In genomic region chr11:17267576-17267975, GRCh38 we compare ENCODE assay signal across 1 cellular context.
TF ChIP-seq lines count a peak whose summit lies in the region.

No MANE protein-coding gene starts in this region.

TF ChIP-seq in WTC11, 78 proteins besides CTCF, POLR2A, EP300 and RAD21 (continued from another document):
- TF ChIP-seq AFF4 (CRISPR knock-in tag; IDR thresholded peaks at IDR 0.05; ENCODE audit: borderline replicate concordance) (no peak), HMGXB4 (CRISPR knock-in tag; IDR thresholded peaks at IDR 0.05) (no peak), MAX (CRISPR knock-in tag; IDR thresholded peaks at IDR 0.05) (no peak), HMGA2 (CRISPR knock-in tag; IDR thresholded peaks at IDR 0.05) (no peak)
- TF ChIP-seq, protein P1, sequence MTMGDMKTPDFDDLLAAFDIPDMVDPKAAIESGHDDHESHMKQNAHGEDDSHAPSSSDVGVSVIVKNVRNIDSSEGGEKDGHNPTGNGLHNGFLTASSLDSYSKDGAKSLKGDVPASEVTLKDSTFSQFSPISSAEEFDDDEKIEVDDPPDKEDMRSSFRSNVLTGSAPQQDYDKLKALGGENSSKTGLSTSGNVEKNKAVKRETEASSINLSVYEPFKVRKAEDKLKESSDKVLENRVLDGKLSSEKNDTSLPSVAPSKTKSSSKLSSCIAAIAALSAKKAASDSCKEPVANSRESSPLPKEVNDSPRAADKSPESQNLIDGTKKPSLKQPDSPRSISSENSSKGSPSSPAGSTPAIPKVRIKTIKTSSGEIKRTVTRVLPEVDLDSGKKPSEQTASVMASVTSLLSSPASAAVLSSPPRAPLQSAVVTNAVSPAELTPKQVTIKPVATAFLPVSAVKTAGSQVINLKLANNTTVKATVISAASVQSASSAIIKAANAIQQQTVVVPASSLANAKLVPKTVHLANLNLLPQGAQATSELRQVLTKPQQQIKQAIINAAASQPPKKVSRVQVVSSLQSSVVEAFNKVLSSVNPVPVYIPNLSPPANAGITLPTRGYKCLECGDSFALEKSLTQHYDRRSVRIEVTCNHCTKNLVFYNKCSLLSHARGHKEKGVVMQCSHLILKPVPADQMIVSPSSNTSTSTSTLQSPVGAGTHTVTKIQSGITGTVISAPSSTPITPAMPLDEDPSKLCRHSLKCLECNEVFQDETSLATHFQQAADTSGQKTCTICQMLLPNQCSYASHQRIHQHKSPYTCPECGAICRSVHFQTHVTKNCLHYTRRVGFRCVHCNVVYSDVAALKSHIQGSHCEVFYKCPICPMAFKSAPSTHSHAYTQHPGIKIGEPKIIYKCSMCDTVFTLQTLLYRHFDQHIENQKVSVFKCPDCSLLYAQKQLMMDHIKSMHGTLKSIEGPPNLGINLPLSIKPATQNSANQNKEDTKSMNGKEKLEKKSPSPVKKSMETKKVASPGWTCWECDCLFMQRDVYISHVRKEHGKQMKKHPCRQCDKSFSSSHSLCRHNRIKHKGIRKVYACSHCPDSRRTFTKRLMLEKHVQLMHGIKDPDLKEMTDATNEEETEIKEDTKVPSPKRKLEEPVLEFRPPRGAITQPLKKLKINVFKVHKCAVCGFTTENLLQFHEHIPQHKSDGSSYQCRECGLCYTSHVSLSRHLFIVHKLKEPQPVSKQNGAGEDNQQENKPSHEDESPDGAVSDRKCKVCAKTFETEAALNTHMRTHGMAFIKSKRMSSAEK (CRISPR knock-in tag; IDR thresholded peaks at IDR 0.05; ENCODE audit: borderline replicate concordance) = no peak
- TF ChIP-seq, protein P2, sequence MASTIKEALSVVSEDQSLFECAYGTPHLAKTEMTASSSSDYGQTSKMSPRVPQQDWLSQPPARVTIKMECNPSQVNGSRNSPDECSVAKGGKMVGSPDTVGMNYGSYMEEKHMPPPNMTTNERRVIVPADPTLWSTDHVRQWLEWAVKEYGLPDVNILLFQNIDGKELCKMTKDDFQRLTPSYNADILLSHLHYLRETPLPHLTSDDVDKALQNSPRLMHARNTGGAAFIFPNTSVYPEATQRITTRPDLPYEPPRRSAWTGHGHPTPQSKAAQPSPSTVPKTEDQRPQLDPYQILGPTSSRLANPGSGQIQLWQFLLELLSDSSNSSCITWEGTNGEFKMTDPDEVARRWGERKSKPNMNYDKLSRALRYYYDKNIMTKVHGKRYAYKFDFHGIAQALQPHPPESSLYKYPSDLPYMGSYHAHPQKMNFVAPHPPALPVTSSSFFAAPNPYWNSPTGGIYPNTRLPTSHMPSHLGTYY (CRISPR knock-in tag; IDR thresholded peaks at IDR 0.05) = no peak
